In genomic region chr4:67565284-67565683, GRCh38 we compare ENCODE assay signal across 15 cellular contexts. TPM values are rescaled to one million over a fixed set of nuclear protein-coding genes. Genes with fewer than 3 reads are reported as not detected.
DNase-seq lines count a peak whose midpoint lies in the region; ATAC-seq, FAIRE-seq and TF ChIP-seq lines count a peak whose summit lies in the region.
"Had no signal": no experiment of that assay in that cellular context is flagged by ENCODE, and none has a peak within 500 bp of the region (broad histone marks: within the 10 kb centered on the region; RNA-seq: fewer than 3 reads in every experiment).

No MANE protein-coding gene starts in this region.

- FAIRE-seq in RCC 7860 (lab: Jason Lieb, UNC): no peak
- FAIRE-seq: A204.1 had no signal

- peaks cover 51 to 56% (median 54%) of the 10 kb centered on the region in 3 donors for H3K4me1 Mint-ChIP-seq in IgD-negative memory B cell

- TF ChIP-seq CTCF in choroid plexus epithelial cell (conservative IDR thresholded peaks at IDR 0.05; ENCODE audit: low read depth, low read length) (no peak), omental fat pad (IDR thresholded peaks at IDR 0.05) (no peak), hepatocyte (IDR thresholded peaks at IDR 0.05; ENCODE audit: poor library complexity) (no peak)

- peak; percentile 81 for ATAC-seq in omental fat pad (ENCODE audit: low FRiP score)
- ATAC-seq: HCT116 had no signal

- H3K36me3 Mint-ChIP-seq in IgD-negative memory B cell: peaks cover 7% of the 10 kb centered on the region

- H3K4me2 ChIP-seq in hepatocyte: no peak overlapping the region

- H3K4me1 ChIP-seq in hepatocyte (ENCODE audit: insufficient read depth): no peaks in the 10 kb centered on the region

- H4K20me1 ChIP-seq in hepatocyte (ENCODE audit: insufficient read depth, poor library complexity, severe bottlenecking): no peaks in the 10 kb centered on the region

- no peak overlapping the region for H2AFZ ChIP-seq in hepatocyte

- H3K9me2 ChIP-seq in hepatocyte (replicated peaks; ENCODE audit: insufficient read depth): no peaks in the 10 kb centered on the region

- no peak overlapping the region for H3K27ac ChIP-seq in hepatocyte

- peak overlapping the region in 2 of 3 donors; percentile 26 to 83 for H3K27ac Mint-ChIP-seq in IgD-negative memory B cell
- H3K27ac Mint-ChIP-seq: CD4-positive, CD25-positive, alpha-beta regulatory T cell had no signal

- H3K9me3 ChIP-seq in hepatocyte (ENCODE audit: low read depth): no peaks in the 10 kb centered on the region

- DNase-seq in AG20443 (ENCODE audit: low spot score): peak; percentile 33
- peak; percentile 49 for DNase-seq in choroid plexus epithelial cell (ENCODE audit: low read depth)
- no peak for DNase-seq in omental fat pad (ENCODE audit: low spot score)
- no peak for DNase-seq in RCC 7860 (ENCODE audit: low spot score)
- no peak for DNase-seq in globus pallidus (ENCODE audit: low spot score)
- no peak for DNase-seq in hepatocyte (ENCODE audit: low spot score)
- no peak for DNase-seq in NCI-H345 treated with DMSO at 0.1 percent for 48 hours (lab: John Stamatoyannopoulos, UW; ENCODE audit: unreplicated experiment)
- DNase-seq: CD4-positive, CD25-positive, alpha-beta regulatory T cell; KBM-7; NCI-H1048; NCI-H524 had no signal

- H3K27me3 ChIP-seq in hepatocyte: no peaks in the 10 kb centered on the region

- no peaks in the 10 kb centered on the region for H3K79me2 ChIP-seq in hepatocyte

- peak overlapping the region in 1 of 4 donors; percentile 20 for H3K4me3 Mint-ChIP-seq in IgD-negative memory B cell
- H3K4me3 Mint-ChIP-seq: CD4-positive, CD25-positive, alpha-beta regulatory T cell had no signal

- no peak overlapping the region for H3K4me3 ChIP-seq in choroid plexus epithelial cell (ENCODE audit: low read depth, low read length)
- no peak overlapping the region for H3K4me3 ChIP-seq in hepatocyte

- no peaks in the 10 kb centered on the region for H3K9me3 Mint-ChIP-seq in IgD-negative memory B cell
- H3K9me3 Mint-ChIP-seq: CD4-positive, CD25-positive, alpha-beta regulatory T cell had no signal

- peaks cover 2% of the 10 kb centered on the region for H3K36me3 ChIP-seq in hepatocyte (replicated peaks; ENCODE audit: insufficient read depth, low read depth)

- H3K27me3 Mint-ChIP-seq in IgD-negative memory B cell: no peaks in the 10 kb centered on the region

RNA-seq across cellular contexts. Expression of gene STAP1, which starts 6.8 kb away (rescaled TPM):
- 110 TPM for polyA plus RNA-seq in IgD-negative memory B cell
- total RNA-seq in omental fat pad: under 1 TPM in 1 of 4 donors, not detected in 3; 0.56 TPM
- not detected in 2 replicates for total RNA-seq in hepatocyte
- polyA plus RNA-seq in hepatocyte: not detected in 2 replicates
- total RNA-seq: SK-MEL-5 had no signal

RNA-seq across cellular contexts. Expression of gene CENPC, which starts 20.0 kb away (rescaled TPM):
- polyA plus RNA-seq in IgD-negative memory B cell (18.7 TPM), hepatocyte (11.2 and 12.2 TPM in 2 replicates)
- total RNA-seq in omental fat pad (10 to 100 TPM; 18.4 to 40.2 (median 20.5) TPM), hepatocyte (19.7 and 20.8 TPM in 2 replicates)

Comparison
In these comparisons a context has a peak if more than half of its experiments do, and no peak if none do; other contexts are left out.
1. DNase-seq: peak in AG20443 (single experiment) and choroid plexus epithelial cell (single experiment); none in omental fat pad (single experiment), RCC 7860 (single experiment), globus pallidus (single experiment), hepatocyte (single experiment) and NCI-H345 treated with DMSO at 0.1 percent for 48 hours (single experiment).